Comparison of ENCODE assay signal across 22 cellular contexts in the genomic region with DNA sequence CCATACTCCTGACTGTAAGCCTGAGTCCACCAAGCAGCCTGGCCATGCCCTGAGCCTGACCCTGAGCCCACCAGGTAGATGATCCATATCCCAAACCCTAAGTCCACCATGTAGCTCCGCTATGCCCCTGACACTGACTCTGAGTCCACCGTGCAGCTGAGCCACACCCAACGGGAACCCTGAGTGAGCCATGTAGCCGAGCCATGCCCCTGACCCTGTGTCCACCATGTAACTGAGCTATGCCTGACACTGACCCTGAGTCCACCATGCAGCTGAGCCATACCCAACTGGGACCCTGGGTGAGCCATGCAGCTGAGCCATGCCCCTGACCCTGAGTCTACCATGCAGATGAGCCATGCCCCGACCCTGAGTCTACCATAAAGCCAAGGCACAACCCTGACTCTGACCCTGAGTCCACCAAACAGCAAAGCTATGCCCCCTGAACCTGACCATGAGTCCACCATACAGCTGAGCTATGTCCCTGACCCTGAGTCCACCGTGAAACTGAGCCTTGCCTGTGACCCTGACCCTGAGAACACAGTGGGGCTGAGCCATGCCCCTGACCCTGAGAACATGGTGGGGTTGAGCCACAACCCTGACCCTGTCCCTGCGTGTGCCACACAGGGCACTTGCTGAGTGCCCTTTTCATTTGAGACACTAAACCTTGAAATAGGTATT.
DNase-seq lines count a peak whose midpoint lies in the region; ATAC-seq and TF ChIP-seq lines count a peak whose summit lies in the region.
"Had no signal": no experiment of that assay in that cellular context is flagged by ENCODE, and none has a peak within 500 bp of the region (broad histone marks: within the 10 kb centered on the region; RNA-seq: fewer than 3 reads in every experiment).

No MANE protein-coding gene starts in this region.

- no peak overlapping the region for H3K27ac ChIP-seq in left ventricle myocardium inferior (replicated peaks)
- peak overlapping the region; percentile 79 for H3K27ac ChIP-seq in RWPE2 (ENCODE audit: poor library complexity, severe bottlenecking)
- H3K27ac ChIP-seq: 22Rv1, C4-2B had no signal

- H3K9me3 Mint-ChIP-seq in mesothelial cell of epicardium = peaks cover 5% of the 10 kb centered on the region
- peaks cover 3% of the 10 kb centered on the region for H3K9me3 Mint-ChIP-seq in stimulated activated effector memory CD8-positive, alpha-beta T cell treated with anti-CD3 and anti-CD28 coated beads, Interleukin-12 subunit alpha, Interleukin-12 subunit beta, amount 100 ng/mL, for 72 hours

- intact Hi-C loops in cardiac septum (cut with DNase I) (no loop called here), left ventricle myocardium inferior (cut with micrococcal nuclease) (no loop called here)

- peak overlapping the region; percentile 10 for H3K27ac Mint-ChIP-seq in mesothelial cell of epicardium
- H3K27ac Mint-ChIP-seq in stimulated activated effector memory CD8-positive, alpha-beta T cell treated with anti-CD3 and anti-CD28 coated beads, Interleukin-12 subunit alpha, Interleukin-12 subunit beta, amount 100 ng/mL, for 72 hours = no peak overlapping the region
- H3K27ac Mint-ChIP-seq: CD8-positive, alpha-beta memory T cell had no signal

- H3K4me1 ChIP-seq in left ventricle myocardium inferior = peaks cover 24% of the 10 kb centered on the region
- H3K4me1 ChIP-seq in RWPE2 (ENCODE audit: insufficient read depth, poor library complexity, severe bottlenecking) = peaks cover 10% of the 10 kb centered on the region

- no peak for ATAC-seq in RWPE2 (ENCODE audit: low read depth)
- ATAC-seq in stimulated activated effector memory CD8-positive, alpha-beta T cell treated with anti-CD3 and anti-CD28 coated beads, Interleukin-12 subunit alpha, Interleukin-12 subunit beta, amount 100 ng/mL, for 72 hours = peak; percentile 15
- ATAC-seq: Right ventricle myocardium inferior had no signal

- H3K36me3 ChIP-seq in left ventricle myocardium inferior (peaks cover 87% of the 10 kb centered on the region), RWPE2 (ENCODE audit: low read depth) (peaks cover 42% of the 10 kb centered on the region)

- no peak for TF ChIP-seq CTCF in left ventricle myocardium inferior (IDR thresholded peaks at IDR 0.05; ENCODE audit: borderline replicate concordance)
- no peak for TF ChIP-seq CTCF in RWPE2 (IDR thresholded peaks at IDR 0.05; ENCODE audit: poor library complexity, severe bottlenecking)
- TF ChIP-seq CTCF in mesothelial cell of epicardium (IDR thresholded peaks at IDR 0.05; ENCODE audit: unreplicated experiment) = no peak

- H3K9me3 ChIP-seq in left ventricle myocardium inferior (replicated peaks) (no peaks in the 10 kb centered on the region), RWPE2 (ENCODE audit: severe bottlenecking) (no peaks in the 10 kb centered on the region)

- DNase-seq in cardiac septum (ENCODE audit: low spot score) (peak; percentile 66), left ventricle myocardium inferior (no peak), RWPE2 (ENCODE audit: low spot score) (no peak), mesothelial cell of epicardium (ENCODE audit: low spot score in 2 of 2, unreplicated experiment in 2 of 2) (no peak), SKM-1 (lab: John Stamatoyannopoulos, UW; ENCODE audit: unreplicated experiment) (no peak), C1 segment of cervical spinal cord (lab: John Stamatoyannopoulos, UW) (no peak), AG08396 (ENCODE audit: low spot score) (no peak)
- no peak for DNase-seq in stimulated activated effector memory CD8-positive, alpha-beta T cell treated with anti-CD3 and anti-CD28 coated beads, Interleukin-12 subunit alpha, Interleukin-12 subunit beta, amount 100 ng/mL, for 72 hours (ENCODE audit: low spot score in 2 of 2)
- DNase-seq: ACHN; AML-193; CD8-positive, alpha-beta memory T cell; DMS53; GDM1; Karpas-422; NCI-H1417; NCI-H2081 treated with DMSO at 0.1 percent for 48 hours; NCI-H2171 treated with DMSO at 0.1 percent for 48 hours; NCI-H524 treated with DMSO at 0.1 percent for 48 hours; NCI-H82 had no signal

- no peaks in the 10 kb centered on the region for H3K27me3 ChIP-seq in left ventricle myocardium inferior (ENCODE audit: low read depth)
- H3K27me3 ChIP-seq in RWPE2 (ENCODE audit: insufficient read depth, poor library complexity, severe bottlenecking) = no peaks in the 10 kb centered on the region

- no peaks in the 10 kb centered on the region for H3K27me3 Mint-ChIP-seq in mesothelial cell of epicardium (ENCODE audit: low read depth)
- H3K27me3 Mint-ChIP-seq: CD8-positive, alpha-beta memory T cell had no signal

- H3K36me3 Mint-ChIP-seq in mesothelial cell of epicardium = peaks cover 79% of the 10 kb centered on the region
- H3K36me3 Mint-ChIP-seq in stimulated activated effector memory CD8-positive, alpha-beta T cell treated with anti-CD3 and anti-CD28 coated beads, Interleukin-12 subunit alpha, Interleukin-12 subunit beta, amount 100 ng/mL, for 72 hours = no peaks in the 10 kb centered on the region
- H3K36me3 Mint-ChIP-seq: CD8-positive, alpha-beta memory T cell had no signal

- H3K4me1 Mint-ChIP-seq in mesothelial cell of epicardium = no peaks in the 10 kb centered on the region
- H3K4me1 Mint-ChIP-seq in stimulated activated effector memory CD8-positive, alpha-beta T cell treated with anti-CD3 and anti-CD28 coated beads, Interleukin-12 subunit alpha, Interleukin-12 subunit beta, amount 100 ng/mL, for 72 hours = no peaks in the 10 kb centered on the region
- H3K4me1 Mint-ChIP-seq: CD8-positive, alpha-beta memory T cell had no signal

- no peak overlapping the region for H3K4me3 Mint-ChIP-seq in mesothelial cell of epicardium
- no peak overlapping the region for H3K4me3 Mint-ChIP-seq in stimulated activated effector memory CD8-positive, alpha-beta T cell treated with anti-CD3 and anti-CD28 coated beads, Interleukin-12 subunit alpha, Interleukin-12 subunit beta, amount 100 ng/mL, for 72 hours
- H3K4me3 Mint-ChIP-seq: CD8-positive, alpha-beta memory T cell had no signal

- H3K4me3 ChIP-seq in left ventricle myocardium inferior = no peak overlapping the region
- no peak overlapping the region for H3K4me3 ChIP-seq in RWPE2 (ENCODE audit: severe bottlenecking)
